Comparison of ENCODE assay signal across 8 cellular contexts in the genomic region with DNA sequence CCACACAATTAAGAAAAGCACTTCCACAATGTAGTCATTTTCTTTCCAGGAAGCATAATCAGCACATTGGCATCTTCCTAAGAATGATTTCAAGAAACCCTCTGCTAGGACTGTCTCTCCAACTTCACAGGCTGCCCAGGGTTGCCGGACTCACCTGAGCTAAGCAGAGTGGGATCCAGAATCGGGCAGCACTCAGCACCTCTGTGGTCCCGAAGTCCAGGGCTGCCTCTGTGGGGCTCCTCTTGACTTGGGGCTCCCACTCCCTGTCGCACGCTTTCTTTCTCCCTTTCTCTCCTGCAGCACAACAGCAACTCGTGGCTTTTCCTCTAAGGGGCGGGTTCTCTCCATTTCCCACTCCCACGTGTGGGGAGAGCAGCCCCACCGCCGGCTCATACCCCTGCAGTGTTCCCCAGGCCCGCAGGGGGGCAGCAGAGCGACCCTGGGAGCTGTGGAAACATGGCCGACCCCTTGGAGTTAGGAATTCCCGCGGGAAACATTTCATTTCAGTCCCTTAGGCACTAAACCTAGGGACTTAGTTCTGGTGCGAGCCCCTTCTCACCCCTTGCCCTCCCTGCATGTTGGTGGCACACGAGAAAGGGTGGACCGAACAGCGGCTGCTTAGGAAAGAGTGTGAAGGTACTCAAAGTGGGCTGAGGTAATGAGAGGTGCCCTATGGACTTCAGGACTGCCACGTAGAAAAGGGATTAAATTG. TPM values are rescaled to one million over a fixed set of nuclear protein-coding genes. Genes with fewer than 3 reads are reported as not detected.
A peak's percentile ranks its signal among the peaks of the same experiment; 100 is the strongest.
DNase-seq lines count a peak whose midpoint lies in the region; ATAC-seq and TF ChIP-seq lines count a peak whose summit lies in the region.

A gene with protein sequence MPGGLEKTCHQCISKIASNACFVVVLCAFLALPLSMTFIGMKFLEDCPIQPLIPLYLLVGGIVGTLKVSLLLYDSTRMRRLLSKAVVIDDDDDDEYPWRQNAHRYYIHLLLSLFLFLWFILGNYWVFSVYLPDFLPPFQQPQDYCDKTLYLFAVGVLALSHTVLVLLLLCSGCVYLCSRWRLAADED (minus strand): TSS at position 316 of the 712 bp plus-strand sequence. CDS start 6,647 bp downstream, outside the sequence.

- H3K27ac Mint-ChIP-seq in CD4-positive, CD25-positive, alpha-beta regulatory T cell: no peak within 1 kb of the TSS
- H3K27ac Mint-ChIP-seq in naive thymus-derived CD8-positive, alpha-beta T cell: peak within 1 kb of the TSS in 3 of 10 donors; percentile 7 to 49 (median 47)

- TF ChIP-seq CTCF in esophagus squamous epithelium (IDR thresholded peaks at IDR 0.05) (peak; percentile 32 to 74 (median 60)), testis (IDR thresholded peaks at IDR 0.05) (peak; percentile 38 to 79 (median 52))

- H3K4me1 ChIP-seq in CD4-positive, CD25-positive, alpha-beta regulatory T cell (ENCODE audit: control insufficient read depth, insufficient read depth, low read length, poor library complexity, severe bottlenecking): no peaks in the 10 kb centered on the region
- H3K4me1 ChIP-seq in esophagus squamous epithelium (peaks cover 0 to 7% (median 5%) of the 10 kb centered on the region in 3 donors), testis (no peaks in the 10 kb centered on the region)

- intact Hi-C loops in esophagus squamous epithelium (cut with DNase I): no loop called here
- intact Hi-C loops in testis (cut with DNase I; ENCODE audit: low total_unique reads): no loop called here

- no peak for TF ChIP-seq POLR2A in esophagus squamous epithelium (IDR thresholded peaks at IDR 0.05)
- no peak for TF ChIP-seq POLR2A in testis (IDR thresholded peaks at IDR 0.05)

- peak within 1 kb of the TSS in 2 of 4 donors; percentile 29 to 33 for H3K4me3 Mint-ChIP-seq in CD4-positive, CD25-positive, alpha-beta regulatory T cell
- peak within 1 kb of the TSS in 9 of 10 donors; percentile 13 to 79 (median 43) for H3K4me3 Mint-ChIP-seq in naive thymus-derived CD8-positive, alpha-beta T cell

- no peak within 1 kb of the TSS for H3K27ac ChIP-seq in CD4-positive, CD25-positive, alpha-beta regulatory T cell (ENCODE audit: insufficient read depth, low read length, poor library complexity, severe bottlenecking)
- H3K27ac ChIP-seq in esophagus squamous epithelium: no peak within 1 kb of the TSS
- H3K27ac ChIP-seq in testis: no peak within 1 kb of the TSS

- H3K27me3 Mint-ChIP-seq in CD4-positive, CD25-positive, alpha-beta regulatory T cell: peaks cover 25% of the 10 kb centered on the region
- H3K27me3 Mint-ChIP-seq in naive thymus-derived CD8-positive, alpha-beta T cell: peaks cover 2 to 10% (median 3%) of the 10 kb centered on the region in 5 donors

- peaks cover 5 to 13% (median 6%) of the 10 kb centered on the region in 4 donors for H3K4me1 Mint-ChIP-seq in CD4-positive, CD25-positive, alpha-beta regulatory T cell
- H3K4me1 Mint-ChIP-seq in naive thymus-derived CD8-positive, alpha-beta T cell: peaks cover 2 to 10% (median 6%) of the 10 kb centered on the region in 4 donors

- POLR2A ChIA-PET in naive thymus-derived CD8-positive, alpha-beta T cell (lab: Charles Lee): interaction anchor here (0.9 kb wide), 1 partner anchor 20 kb away, joined by 3 read pairs; no protein-coding TSS in a partner anchor

- H3K9me3 ChIP-seq in CD4-positive, CD25-positive, alpha-beta regulatory T cell (ENCODE audit: control insufficient read depth in 2 of 2, low read length in 2 of 2): no peaks in the 10 kb centered on the region
- no peaks in the 10 kb centered on the region for H3K9me3 ChIP-seq in esophagus squamous epithelium
- H3K9me3 ChIP-seq in testis: no peaks in the 10 kb centered on the region

- no peaks in the 10 kb centered on the region for H3K9me3 Mint-ChIP-seq in CD4-positive, CD25-positive, alpha-beta regulatory T cell
- H3K9me3 Mint-ChIP-seq in naive thymus-derived CD8-positive, alpha-beta T cell: no peaks in the 10 kb centered on the region

- DNase-seq in CD4-positive, CD25-positive, alpha-beta regulatory T cell: peak; percentile 28 to 35 (median 30)
- peak; percentile 23 for DNase-seq in NCI-H226
- DNase-seq in activated T-cell treated with anti-CD3 and anti-CD28 coated beads for 4 hours: peak; percentile 48
- no peak for DNase-seq in esophagus squamous epithelium (lab: John Stamatoyannopoulos, UW)
- DNase-seq in naive thymus-derived CD8-positive, alpha-beta T cell: peak in 9 of 10 donors; percentile 24 to 73 (median 47)
- peak; percentile 69 for DNase-seq in testis

- H3K36me3 Mint-ChIP-seq in CD4-positive, CD25-positive, alpha-beta regulatory T cell: no peaks in the 10 kb centered on the region
- no peaks in the 10 kb centered on the region for H3K36me3 Mint-ChIP-seq in naive thymus-derived CD8-positive, alpha-beta T cell

- no peak within 1 kb of the TSS for H3K4me3 ChIP-seq in CD4-positive, CD25-positive, alpha-beta regulatory T cell (ENCODE audit: low read depth, low read length)
- H3K4me3 ChIP-seq in esophagus squamous epithelium (peak within 1 kb of the TSS in 1 of 4 donors; percentile 36), testis (peak within 1 kb of the TSS in 1 of 2 donors; percentile 31)

- ATAC-seq in CD4-positive, CD25-positive, alpha-beta regulatory T cell (ENCODE audit: low read depth in 2 of 2): peak; percentile 69 to 74
- peak; percentile 64 for ATAC-seq in GM21723 (IDR thresholded peaks at IDR 0.05; ENCODE audit: unreplicated experiment)
- peak; percentile 74 to 90 for ATAC-seq in naive thymus-derived CD8-positive, alpha-beta T cell
- no peak for ATAC-seq in GM19324 (IDR thresholded peaks at IDR 0.05; ENCODE audit: low FRiP score, unreplicated experiment)

- H3K27me3 ChIP-seq in CD4-positive, CD25-positive, alpha-beta regulatory T cell (ENCODE audit: control insufficient read depth, insufficient read depth, low read length): peaks cover 2% of the 10 kb centered on the region
- H3K27me3 ChIP-seq in esophagus squamous epithelium: peaks cover 0 to 36% (median 0%) of the 10 kb centered on the region in 4 donors
- H3K27me3 ChIP-seq in testis: no peaks in the 10 kb centered on the region

- 45 to 58% methylated on average over 12 to 13 of the region's 20 CpGs for WGBS in esophagus squamous epithelium, 2 donors
- WGBS in testis, 2 donors: 24 to 28% methylated on average over 16 to 20 of the region's 20 CpGs

- no peaks in the 10 kb centered on the region for H3K36me3 ChIP-seq in CD4-positive, CD25-positive, alpha-beta regulatory T cell (ENCODE audit: control insufficient read depth, insufficient read depth, low read length)
- H3K36me3 ChIP-seq in esophagus squamous epithelium: no peaks in the 10 kb centered on the region
- no peaks in the 10 kb centered on the region for H3K36me3 ChIP-seq in testis (ENCODE audit: low read depth, missing control alignments)

RNA-seq across cellular contexts. Expression of the gene that starts here (rescaled TPM):
- 3.3 TPM for total RNA-seq in CD4-positive, CD25-positive, alpha-beta regulatory T cell
- under 1 TPM in 3 of 4 donors, not detected in 1; 0.13 to 0.49 (median 0.16) TPM for polyA plus RNA-seq in CD4-positive, CD25-positive, alpha-beta regulatory T cell
- total RNA-seq in esophagus squamous epithelium (not detected), testis (1 to 10 TPM; 1.7 to 1.9 TPM)
- 10 to 100 TPM; 14.7 to 15.4 TPM for total RNA-seq in naive thymus-derived CD8-positive, alpha-beta T cell
- under 1 TPM; 0.29 to 0.75 (median 0.52) TPM for polyA plus RNA-seq in naive thymus-derived CD8-positive, alpha-beta T cell
- 0.50 TPM for polyA plus RNA-seq in testis (ENCODE audit: insufficient read depth, low read depth, low replicate concordance)
